In the genomic region with DNA sequence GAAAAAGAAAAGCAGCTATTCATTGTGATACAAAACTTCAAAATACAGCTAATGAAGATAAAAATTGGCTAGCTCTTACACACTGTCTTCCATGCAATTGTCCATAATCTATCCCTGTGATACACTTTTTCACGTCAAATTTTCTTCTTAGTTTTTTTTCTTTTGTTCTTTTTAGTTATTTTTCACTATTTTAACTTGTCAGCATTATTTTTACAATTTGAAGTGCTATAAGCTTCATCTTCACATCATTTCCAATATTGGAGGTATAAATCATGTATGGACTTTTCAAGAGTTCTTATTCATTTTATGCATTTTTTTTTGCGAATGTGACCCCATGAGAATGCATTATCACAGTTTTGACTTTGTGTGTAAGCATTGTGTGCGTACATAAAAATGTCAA, we compare ENCODE assay signal across 32 cellular contexts. TPM values are rescaled to one million over a fixed set of nuclear protein-coding genes. Genes with fewer than 3 reads are reported as not detected.
"Had no signal": no experiment of that assay in that cellular context is flagged by ENCODE, and none has a peak within 500 bp of the region (broad histone marks: within the 10 kb centered on the region; RNA-seq: fewer than 3 reads in every experiment).

No MANE protein-coding gene starts in this region.

- H3K4me1 ChIP-seq: stomach, suprapubic skin, testis, thyroid gland, tibial artery, tibial nerve, transverse colon, upper lobe of left lung, upper lobe of right lung, uterus, vagina had no signal

- H3K27ac ChIP-seq: stomach, suprapubic skin, testis, thoracic aorta, thyroid gland, tibial artery, tibial nerve, transverse colon, upper lobe of left lung, upper lobe of right lung, uterus, vagina had no signal

- ATAC-seq: stimulated activated effector memory CD8-positive, alpha-beta T cell treated with anti-CD3 and anti-CD28 coated beads, Interleukin-12 subunit alpha, Interleukin-12 subunit beta, amount 100 ng/mL, for 72 hours; stimulated activated memory B cell treated with anti-CD40 and anti-IgM and Interleukin-4, amounts not matched to agents 10 μg/mL and 1 μg/mL and 100 μg/mL, for 72 hours; stimulated activated naive B cell treated with anti-CD40 and anti-IgM and Interleukin-4, amounts not matched to agents 10 μg/mL and 1 μg/mL and 100 μg/mL, for 72 hours; stimulated activated naive CD8-positive, alpha-beta T cell treated with anti-CD3 and anti-CD28 coated beads, Interleukin-15, amount 100 ng/mL, for 72 hours; stimulated activated naive CD8-positive, alpha-beta T cell treated with anti-CD3 and anti-CD28 coated beads, Interleukin-15, Interleukin-2, amounts not matched to agents 100 U/mL and 50 U/mL, for 24 hours; upper lobe of right lung had no signal

- DNase-seq: stimulated activated CD4-positive, alpha-beta T cell treated with anti-CD3 and anti-CD28 coated beads, Interleukin-2, amount 100 ng/mL, for 48 hours; stimulated activated CD4-positive, alpha-beta T cell treated with anti-CD3 and anti-CD28 coated beads, Interleukin-4, amount 100 ng/mL, for 1 hour; stimulated activated CD4-positive, alpha-beta T cell treated with anti-CD3 and anti-CD28 coated beads, Interleukin-4, amount 100 ng/mL, for 24 hours; stimulated activated CD4-positive, alpha-beta T cell treated with anti-CD3 and anti-CD28 coated beads, Interleukin-4, amount 100 ng/mL, for 4 hours; stimulated activated CD8-positive, alpha-beta memory T cell treated with anti-CD3 and anti-CD28 coated beads, Interleukin-4, amount 100 ng/mL, for 48 hours; stimulated activated naive B cell treated with anti-CD40 and anti-IgM and Interleukin-4, amounts not matched to agents 10 μg/mL and 1 μg/mL and 100 μg/mL, for 72 hours; stimulated activated naive CD4-positive, alpha-beta T cell; stimulated activated naive CD4-positive, alpha-beta T cell treated with Interleukin-2 at 50 U/mL for 16 hours; stimulated activated naive CD8-positive, alpha-beta T cell treated with anti-CD3 and anti-CD28 coated beads, Interleukin-15, amount 100 ng/mL, for 72 hours; stimulated activated naive CD8-positive, alpha-beta T cell treated with anti-CD3 and anti-CD28 coated beads, Interleukin-15, Interleukin-2, amounts not matched to agents 100 U/mL and 50 U/mL, for 24 hours; stomach; substantia nigra; testis; thyroid gland; tibial artery; transverse colon; trophoblast cell; upper lobe of left lung; upper lobe of right lung; uterus had no signal

- H3K27me3 ChIP-seq: suprapubic skin, testis, thyroid gland, tibial artery, tibial nerve, transverse colon, upper lobe of left lung, upper lobe of right lung, uterus, vagina had no signal

- H3K36me3 ChIP-seq: stomach, suprapubic skin, thoracic aorta, thyroid gland, tibial artery, tibial nerve, transverse colon, upper lobe of left lung, upper lobe of right lung, uterus, vagina had no signal

- FAIRE-seq: urothelium cell line had no signal

- H3K4me3 ChIP-seq: stomach, suprapubic skin, testis, thoracic aorta, thyroid gland, tibial artery, tibial nerve, transverse colon, upper lobe of left lung, upper lobe of right lung, uterus, vagina had no signal

- H3K9me3 ChIP-seq: stomach, suprapubic skin, testis, thoracic aorta, thyroid gland, tibial artery, tibial nerve, transverse colon, upper lobe of left lung, upper lobe of right lung, uterus, vagina had no signal

RNA-seq across cellular contexts. Expression of a gene that starts 4.1 kb away (rescaled TPM):
- total RNA-seq: stomach, subcutaneous adipose tissue, suprapubic skin, temporal lobe, testis, thoracic aorta, thyroid gland, tibial nerve, transverse colon, upper lobe of left lung, upper lobe of right lung, ureter, urinary bladder, uterus, vagina had no signal
- polyA plus RNA-seq: stomach, thymus, urinary bladder had no signal

RNA-seq across cellular contexts. Expression of a gene that starts 51.9 kb away (rescaled TPM):
- total RNA-seq: stomach, subcutaneous adipose tissue, suprapubic skin, temporal lobe, testis, thoracic aorta, thyroid gland, tibial nerve, transverse colon, upper lobe of left lung, upper lobe of right lung, ureter, urinary bladder, uterus, vagina had no signal
- polyA plus RNA-seq: stomach, thymus, urinary bladder had no signal
